8 cellular contexts compared by ENCODE assay signal in the genomic region with DNA sequence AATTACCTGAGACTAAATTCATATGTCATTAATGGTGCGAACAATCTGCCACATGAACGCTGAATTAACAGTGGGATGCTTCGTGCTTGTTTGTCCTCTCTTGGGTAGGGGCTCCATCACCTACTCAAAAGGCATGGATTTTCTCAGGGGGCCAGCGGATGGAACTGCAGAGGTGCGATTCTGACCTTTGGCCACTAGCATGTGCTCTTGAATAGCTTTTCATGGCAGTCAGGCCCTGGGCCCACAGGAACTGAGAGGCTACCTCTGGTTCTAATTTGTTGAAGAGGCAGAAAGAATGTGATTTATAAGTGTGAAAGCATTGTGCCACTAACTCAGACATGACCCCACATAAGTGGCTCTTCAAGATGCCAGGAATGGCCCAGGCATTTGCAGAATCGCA.
DNase-seq lines count a peak whose midpoint lies in the region; ATAC-seq, FAIRE-seq and TF ChIP-seq lines count a peak whose summit lies in the region.

No MANE protein-coding gene starts in this region.

- TF ChIP-seq POLR2A in K562 (conservative IDR thresholded peaks at IDR 0.05): no peak

- H3K27me3 ChIP-seq in right atrium auricular region (no peaks in the 10 kb centered on the region), K562 (ENCODE audit: control insufficient read depth in 2 of 2, insufficient read depth in 2 of 2, low read length in 2 of 2) (peaks cover 0 to 4% of the 10 kb centered on the region in 2 experiments; a peak in 3 of 5 replicates)

- no peaks in the 10 kb centered on the region for H3K9me3 Mint-ChIP-seq in activated naive CD4-positive, alpha-beta T cell treated with anti-CD3 and anti-CD28 coated beads, Interleukin-2, amount 10 ng/mL, durations not matched to agents 7 days and 5 days

- H3K4me2 ChIP-seq in K562 (ENCODE audit: insufficient read depth, low read length): no peak overlapping the region

- H3K4me3 Mint-ChIP-seq in activated naive CD4-positive, alpha-beta T cell treated with anti-CD3 and anti-CD28 coated beads, Interleukin-2, amount 10 ng/mL, durations not matched to agents 7 days and 5 days: no peak overlapping the region

- H3K27ac Mint-ChIP-seq in activated naive CD4-positive, alpha-beta T cell treated with anti-CD3 and anti-CD28 coated beads, Interleukin-2, amount 10 ng/mL, durations not matched to agents 7 days and 5 days: no peak overlapping the region

- H3K4me3 ChIP-seq in right atrium auricular region: no peak overlapping the region
- H3K4me3 ChIP-seq in Jurkat, Clone E6-1 (ENCODE audit: low read length): no peak overlapping the region
- no peak overlapping the region for H3K4me3 ChIP-seq in K562

- H3K27me3 Mint-ChIP-seq in activated naive CD4-positive, alpha-beta T cell treated with anti-CD3 and anti-CD28 coated beads, Interleukin-2, amount 10 ng/mL, durations not matched to agents 7 days and 5 days: peaks cover 5% of the 10 kb centered on the region

- H3K36me3 ChIP-seq in right atrium auricular region (no peaks in the 10 kb centered on the region), K562 (ENCODE audit: control insufficient read depth, insufficient read depth, low read length) (no peaks in the 10 kb centered on the region)

- CTCF ChIA-PET in K562 (lab: Yijun Ruan, JAX; ENCODE audit: low intra/inter-chr PET ratio): no interaction called here
- CTCF ChIA-PET in activated naive CD4-positive, alpha-beta T cell treated with anti-CD3 and anti-CD28 coated beads, Interleukin-2, amount 10 ng/mL, durations not matched to agents 7 days and 5 days (lab: Charles Lee): no interaction called here

- BruUV-seq in K562 (replicated peaks; lab: Mats Ljungman, UMichigan): no TSS peak

- no peaks in the 10 kb centered on the region for H3K36me3 Mint-ChIP-seq in activated naive CD4-positive, alpha-beta T cell treated with anti-CD3 and anti-CD28 coated beads, Interleukin-2, amount 10 ng/mL, durations not matched to agents 7 days and 5 days

- H3K9ac ChIP-seq in K562 (ENCODE audit: insufficient read depth in 1 of 2, low read depth in 2 of 2, low read length in 2 of 2): no peak overlapping the region

- peak; percentile 55 to 65 for TF ChIP-seq RAD21 in K562 (CRISPR knock-in tag; conservative IDR thresholded peaks at IDR 0.05 in 1 of 2, IDR thresholded peaks at IDR 0.05 in 1 of 2)

- H3K9me1 ChIP-seq in K562 (ENCODE audit: control insufficient read depth, insufficient read depth, low read length): no peaks in the 10 kb centered on the region

- H3K9me3 ChIP-seq in right atrium auricular region: no peaks in the 10 kb centered on the region
- H3K9me3 ChIP-seq in K562 (replicated peaks; ENCODE audit: control insufficient read depth, insufficient read depth, low read depth, low read length): no peaks in the 10 kb centered on the region

- intact Hi-C loops in Right ventricle myocardium inferior (cut with DNase I): no loop called here
- intact Hi-C loops in K562 (cut with micrococcal nuclease): loop anchor here (2.0 kb wide), 1 partner anchor 493 kb away; no protein-coding TSS in a partner anchor

- TF ChIP-seq CTCF in right atrium auricular region (IDR thresholded peaks at IDR 0.05) (peak; percentile 15 to 45), K562 (IDR thresholded peaks at IDR 0.05 in 2 of 3, conservative IDR thresholded peaks at IDR 0.05 in 1 of 3; ENCODE audit: insufficient read depth in 2 of 3, low read depth in 1 of 3, low read length in 3 of 3) (peak; percentile 58 to 73 (median 61))

- DNase-seq in right atrium auricular region (ENCODE audit: low spot score) (no peak), Right ventricle myocardium inferior (ENCODE audit: missing footprints) (no peak), K562 (ENCODE audit: extremely low read depth in 1 of 4, low spot score in 3 of 4) (peak in 2 of 4 experiments; percentile 45 to 46), mucosa of gallbladder (ENCODE audit: low spot score) (peak; percentile 29)
- DNase-seq in Jurkat, Clone E6-1 (ENCODE audit: low read depth, low spot score): peak; percentile 4
- DNase-seq in activated CD8-positive, alpha-beta memory T cell treated with anti-CD3 and anti-CD28 coated beads for 24 hours: no peak
- DNase-seq in activated naive CD4-positive, alpha-beta T cell treated with anti-CD3 and anti-CD28 coated beads, Interleukin-2, amount 10 ng/mL, durations not matched to agents 7 days and 5 days: no peak
- no peak for DNase-seq in activated CD4-positive, alpha-beta T cell treated with anti-CD3 and anti-CD28 coated beads for 1 hour

- WGBS in K562 (ENCODE audit: insufficient coverage, low coverage, missing lambda C conversion rate): 2% methylated on average over 6 of the region's 6 CpGs

- ATAC-seq in Right ventricle myocardium inferior (no peak), K562 (peak; percentile 84)

- FAIRE-seq in K562 (lab: Jason Lieb, UNC): peak; percentile 69

- H3K79me2 ChIP-seq in K562 (ENCODE audit: control insufficient read depth, insufficient read depth, low read length): no peaks in the 10 kb centered on the region

- no peaks in the 10 kb centered on the region for H4K20me1 ChIP-seq in K562 (replicated peaks; ENCODE audit: control insufficient read depth, insufficient read depth, low read length)

- H3K27ac ChIP-seq in right atrium auricular region (no peak overlapping the region), K562 (ENCODE audit: extremely low read depth, low read depth, low read length) (no peak overlapping the region)

- in situ Hi-C loops in K562 (cut with MboI): no loop called here

- TF ChIP-seq EP300 in K562 (IDR thresholded peaks at IDR 0.05; ENCODE audit: low read length): no peak

- H2AFZ ChIP-seq in K562 (ENCODE audit: low read depth, low read length): no peak overlapping the region

- H3K4me1 ChIP-seq in right atrium auricular region (no peaks in the 10 kb centered on the region), K562 (replicated peaks in 1 of 2; ENCODE audit: control insufficient read depth in 2 of 2, insufficient read depth in 2 of 2, low read length in 2 of 2) (no peaks in the 10 kb centered on the region)

- POLR2A ChIA-PET in K562 (lab: Yijun Ruan, JAX): no interaction called here

- no peaks in the 10 kb centered on the region for H3K4me1 Mint-ChIP-seq in activated naive CD4-positive, alpha-beta T cell treated with anti-CD3 and anti-CD28 coated beads, Interleukin-2, amount 10 ng/mL, durations not matched to agents 7 days and 5 days

TF ChIP-seq in K562, 482 proteins besides CTCF, POLR2A, EP300 and RAD21 (continues in another document):
- TF ChIP-seq, protein P1, sequence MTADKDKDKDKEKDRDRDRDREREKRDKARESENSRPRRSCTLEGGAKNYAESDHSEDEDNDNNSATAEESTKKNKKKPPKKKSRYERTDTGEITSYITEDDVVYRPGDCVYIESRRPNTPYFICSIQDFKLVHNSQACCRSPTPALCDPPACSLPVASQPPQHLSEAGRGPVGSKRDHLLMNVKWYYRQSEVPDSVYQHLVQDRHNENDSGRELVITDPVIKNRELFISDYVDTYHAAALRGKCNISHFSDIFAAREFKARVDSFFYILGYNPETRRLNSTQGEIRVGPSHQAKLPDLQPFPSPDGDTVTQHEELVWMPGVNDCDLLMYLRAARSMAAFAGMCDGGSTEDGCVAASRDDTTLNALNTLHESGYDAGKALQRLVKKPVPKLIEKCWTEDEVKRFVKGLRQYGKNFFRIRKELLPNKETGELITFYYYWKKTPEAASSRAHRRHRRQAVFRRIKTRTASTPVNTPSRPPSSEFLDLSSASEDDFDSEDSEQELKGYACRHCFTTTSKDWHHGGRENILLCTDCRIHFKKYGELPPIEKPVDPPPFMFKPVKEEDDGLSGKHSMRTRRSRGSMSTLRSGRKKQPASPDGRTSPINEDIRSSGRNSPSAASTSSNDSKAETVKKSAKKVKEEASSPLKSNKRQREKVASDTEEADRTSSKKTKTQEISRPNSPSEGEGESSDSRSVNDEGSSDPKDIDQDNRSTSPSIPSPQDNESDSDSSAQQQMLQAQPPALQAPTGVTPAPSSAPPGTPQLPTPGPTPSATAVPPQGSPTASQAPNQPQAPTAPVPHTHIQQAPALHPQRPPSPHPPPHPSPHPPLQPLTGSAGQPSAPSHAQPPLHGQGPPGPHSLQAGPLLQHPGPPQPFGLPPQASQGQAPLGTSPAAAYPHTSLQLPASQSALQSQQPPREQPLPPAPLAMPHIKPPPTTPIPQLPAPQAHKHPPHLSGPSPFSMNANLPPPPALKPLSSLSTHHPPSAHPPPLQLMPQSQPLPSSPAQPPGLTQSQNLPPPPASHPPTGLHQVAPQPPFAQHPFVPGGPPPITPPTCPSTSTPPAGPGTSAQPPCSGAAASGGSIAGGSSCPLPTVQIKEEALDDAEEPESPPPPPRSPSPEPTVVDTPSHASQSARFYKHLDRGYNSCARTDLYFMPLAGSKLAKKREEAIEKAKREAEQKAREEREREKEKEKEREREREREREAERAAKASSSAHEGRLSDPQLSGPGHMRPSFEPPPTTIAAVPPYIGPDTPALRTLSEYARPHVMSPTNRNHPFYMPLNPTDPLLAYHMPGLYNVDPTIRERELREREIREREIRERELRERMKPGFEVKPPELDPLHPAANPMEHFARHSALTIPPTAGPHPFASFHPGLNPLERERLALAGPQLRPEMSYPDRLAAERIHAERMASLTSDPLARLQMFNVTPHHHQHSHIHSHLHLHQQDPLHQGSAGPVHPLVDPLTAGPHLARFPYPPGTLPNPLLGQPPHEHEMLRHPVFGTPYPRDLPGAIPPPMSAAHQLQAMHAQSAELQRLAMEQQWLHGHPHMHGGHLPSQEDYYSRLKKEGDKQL (CRISPR knock-in tag; IDR thresholded peaks at IDR 0.05; ENCODE audit: borderline replicate concordance): no peak
- TF ChIP-seq SMC3 (conservative IDR thresholded peaks at IDR 0.05; ENCODE audit: insufficient read depth, low read depth, low read length) (peak; percentile 42), LCOR (CRISPR knock-in tag; IDR thresholded peaks at IDR 0.05) (no peak), XRCC3 (IDR thresholded peaks at IDR 0.05) (no peak), SAP30 (IDR thresholded peaks at IDR 0.05; ENCODE audit: borderline replicate concordance, insufficient read depth, low read depth, low read length, poor library complexity, severe bottlenecking) (no peak), PTBP1 (IDR thresholded peaks at IDR 0.05; ENCODE audit: low read depth, low read length) (no peak), STAG1 (CRISPR knock-in tag; IDR thresholded peaks at IDR 0.05; ENCODE audit: borderline replicate concordance) (peak; percentile 45; the same call in 1 of the 2 replicates)

Comparison
In these comparisons a context has a peak if more than half of its experiments do, and no peak if none do; other contexts are left out.
1. DNase-seq: peak in Jurkat, Clone E6-1 (single experiment) and mucosa of gallbladder (single experiment); none in right atrium auricular region (single experiment), Right ventricle myocardium inferior (single experiment), activated CD8-positive, alpha-beta memory T cell treated with anti-CD3 and anti-CD28 coated beads for 24 hours (single experiment), activated naive CD4-positive, alpha-beta T cell treated with anti-CD3 and anti-CD28 coated beads, Interleukin-2, amount 10 ng/mL, durations not matched to agents 7 days and 5 days (single experiment) and activated CD4-positive, alpha-beta T cell treated with anti-CD3 and anti-CD28 coated beads for 1 hour (single experiment).